ENCODE assay signal across 1 cellular context in the genomic region with DNA sequence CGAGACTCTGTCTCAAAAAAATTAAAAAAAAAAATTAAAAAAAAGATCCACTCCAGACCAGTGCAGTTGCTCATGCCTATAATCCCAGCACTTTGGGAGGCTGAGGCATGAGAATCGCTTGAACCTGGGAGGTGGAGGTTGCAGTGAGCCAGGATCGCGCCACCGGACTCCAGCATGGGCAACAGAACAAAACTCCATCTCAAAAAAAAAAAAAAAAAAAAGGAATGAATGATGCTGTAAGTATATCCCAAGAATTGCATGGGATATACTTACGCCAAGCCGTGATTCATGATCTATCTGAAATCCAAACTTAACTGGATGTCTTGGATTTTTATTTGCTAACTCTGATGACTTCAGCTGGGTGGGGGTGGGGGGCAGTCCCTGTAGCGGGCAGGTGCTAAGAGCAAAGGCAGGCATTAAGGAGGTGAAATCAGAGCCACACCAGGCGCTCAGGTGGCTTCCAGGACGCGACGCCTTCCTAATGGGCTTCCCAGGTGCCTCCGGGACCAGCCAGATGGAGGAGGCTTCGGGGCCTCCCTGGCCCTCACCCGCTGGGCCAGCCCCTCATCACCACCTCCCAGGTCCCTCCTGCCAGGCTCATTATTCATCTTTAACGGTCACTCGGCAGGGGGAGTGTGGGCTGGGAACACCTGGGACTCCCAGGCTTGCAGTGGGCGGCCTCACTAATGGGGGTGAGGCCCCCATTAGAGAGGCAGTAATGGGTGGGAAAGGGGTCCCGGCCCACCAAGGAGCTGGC.
TF ChIP-seq lines count a peak whose summit lies in the region.

No MANE protein-coding gene starts in this region.

TF ChIP-seq in A549, 52 proteins besides CTCF, POLR2A, EP300 and RAD21 (continued from another document):
- TF ChIP-seq FOSL2 (IDR thresholded peaks at IDR 0.05) (no peak), FOSL2 (CRISPR knock-in tag; IDR thresholded peaks at IDR 0.05) (no peak), HOXB5 (CRISPR knock-in tag; IDR thresholded peaks at IDR 0.05) (no peak), EHMT2 (IDR thresholded peaks at IDR 0.05; ENCODE audit: low read depth) (no peak), CBX8 (IDR thresholded peaks at IDR 0.05) (no peak), BHLHE40 (IDR thresholded peaks at IDR 0.05; ENCODE audit: low read depth, low read length) (no peak), KDM5A (IDR thresholded peaks at IDR 0.05) (no peak), ESRRA (IDR thresholded peaks at IDR 0.05; ENCODE audit: borderline replicate concordance, low read length) (no peak), SREBF2 (IDR thresholded peaks at IDR 0.05) (no peak), HES2 (IDR thresholded peaks at IDR 0.05) (no peak), RNF2 (IDR thresholded peaks at IDR 0.05; ENCODE audit: borderline replicate concordance, low read depth) (no peak)
- TF ChIP-seq, protein P1, sequence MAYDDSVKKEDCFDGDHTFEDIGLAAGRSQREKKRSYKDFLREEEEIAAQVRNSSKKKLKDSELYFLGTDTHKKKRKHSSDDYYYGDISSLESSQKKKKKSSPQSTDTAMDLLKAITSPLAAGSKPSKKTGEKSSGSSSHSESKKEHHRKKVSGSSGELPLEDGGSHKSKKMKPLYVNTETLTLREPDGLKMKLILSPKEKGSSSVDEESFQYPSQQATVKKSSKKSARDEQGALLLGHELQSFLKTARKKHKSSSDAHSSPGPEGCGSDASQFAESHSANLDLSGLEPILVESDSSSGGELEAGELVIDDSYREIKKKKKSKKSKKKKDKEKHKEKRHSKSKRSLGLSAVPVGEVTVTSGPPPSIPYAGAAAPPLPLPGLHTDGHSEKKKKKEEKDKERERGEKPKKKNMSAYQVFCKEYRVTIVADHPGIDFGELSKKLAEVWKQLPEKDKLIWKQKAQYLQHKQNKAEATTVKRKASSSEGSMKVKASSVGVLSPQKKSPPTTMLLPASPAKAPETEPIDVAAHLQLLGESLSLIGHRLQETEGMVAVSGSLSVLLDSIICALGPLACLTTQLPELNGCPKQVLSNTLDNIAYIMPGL (CRISPR knock-in tag; IDR thresholded peaks at IDR 0.05; ENCODE audit: borderline replicate concordance): no peak
